ENCODE assay signal across 16 cellular contexts in genomic region chr18:73279499-73279898, GRCh38.
A peak's percentile ranks its signal among the peaks of the same experiment; 100 is the strongest.
DNase-seq lines count a peak whose midpoint lies in the region; ATAC-seq and TF ChIP-seq lines count a peak whose summit lies in the region.
"Had no signal": no experiment of that assay in that cellular context is flagged by ENCODE, and none has a peak within 500 bp of the region (broad histone marks: within the 10 kb centered on the region; RNA-seq: fewer than 3 reads in every experiment).

No MANE protein-coding gene starts in this region.

- no peak overlapping the region for H3K27ac ChIP-seq in right cardiac atrium (ENCODE audit: low read length)
- H3K27ac ChIP-seq: PC-9 had no signal

- no peak overlapping the region for H3K4me3 Mint-ChIP-seq in natural killer cell

- H3K4me1 ChIP-seq in right cardiac atrium (ENCODE audit: control insufficient read depth, insufficient read depth, low read length) = no peaks in the 10 kb centered on the region
- H3K4me1 ChIP-seq: Caco-2 had no signal

- H3K27ac Mint-ChIP-seq in natural killer cell = no peak overlapping the region

- H3K4me3 ChIP-seq in right cardiac atrium (ENCODE audit: low read length) = no peak overlapping the region
- H3K4me3 ChIP-seq: PC-9 had no signal

- peak; percentile 11 for DNase-seq in Daoy (ENCODE audit: low read depth)
- DNase-seq in NCI-H69 (lab: John Stamatoyannopoulos, UW) = peak; percentile 69
- DNase-seq in cerebellum (ENCODE audit: low spot score) = peak; percentile 35
- peak; percentile 24 to 72 (median 71) for DNase-seq in right cardiac atrium
- no peak for DNase-seq in HK-2 (ENCODE audit: unreplicated experiment)
- no peak for DNase-seq in NCI-H1694 treated with DMSO at 0.1 percent for 48 hours (lab: John Stamatoyannopoulos, UW)
- DNase-seq in natural killer cell = no peak
- DNase-seq: AML-193, Caco-2, NCI-H1105 treated with DMSO at 0.1 percent for 48 hours, NCI-H187, NCI-H226, NCI-H526 treated with DMSO at 0.1 percent for 48 hours, PC-9 had no signal

- intact Hi-C loops in right cardiac atrium (cut with DNase I) = no loop called here
- intact Hi-C loops in natural killer cell (cut with micrococcal nuclease) = no loop called here

- no peaks in the 10 kb centered on the region for H3K4me1 Mint-ChIP-seq in natural killer cell

- H3K9me3 Mint-ChIP-seq in natural killer cell = peaks cover 8 to 15% of the 10 kb centered on the region in 2 donors

- TF ChIP-seq CTCF in natural killer cell (IDR thresholded peaks at IDR 0.05) = no peak

- no peaks in the 10 kb centered on the region for H3K27me3 ChIP-seq in right cardiac atrium (ENCODE audit: control insufficient read depth, insufficient read depth)

- H3K27me3 Mint-ChIP-seq in natural killer cell (ENCODE audit: low read depth in 2 of 2) = no peaks in the 10 kb centered on the region

- WGBS in right cardiac atrium = 58% methylated on average over 11 of the region's 11 CpGs

- no peaks in the 10 kb centered on the region for H3K9me3 ChIP-seq in right cardiac atrium (ENCODE audit: control insufficient read depth, low read length)
- H3K9me3 ChIP-seq: Caco-2 had no signal

- ATAC-seq in right cardiac atrium (peak; percentile 74 to 87), natural killer cell (no peak), GM18520 (IDR thresholded peaks at IDR 0.05; ENCODE audit: unreplicated experiment) (no peak)
- ATAC-seq: SK-N-SH treated with all-trans-retinoic acid at 6 μM for 48 hours had no signal

- no peaks in the 10 kb centered on the region for H3K36me3 Mint-ChIP-seq in natural killer cell

Comparison
In these comparisons a context has a peak if more than half of its experiments do, and no peak if none do; other contexts are left out.
1. DNase-seq: peak in Daoy (single experiment), NCI-H69 (single experiment), cerebellum (single experiment) and right cardiac atrium (3 of 3); none in HK-2 (single experiment), NCI-H1694 treated with DMSO at 0.1 percent for 48 hours (single experiment) and natural killer cell (single experiment).
2. ATAC-seq: peak in right cardiac atrium (2 of 2); none in natural killer cell (0 of 3) and GM18520 (single experiment).